In the genomic region with DNA sequence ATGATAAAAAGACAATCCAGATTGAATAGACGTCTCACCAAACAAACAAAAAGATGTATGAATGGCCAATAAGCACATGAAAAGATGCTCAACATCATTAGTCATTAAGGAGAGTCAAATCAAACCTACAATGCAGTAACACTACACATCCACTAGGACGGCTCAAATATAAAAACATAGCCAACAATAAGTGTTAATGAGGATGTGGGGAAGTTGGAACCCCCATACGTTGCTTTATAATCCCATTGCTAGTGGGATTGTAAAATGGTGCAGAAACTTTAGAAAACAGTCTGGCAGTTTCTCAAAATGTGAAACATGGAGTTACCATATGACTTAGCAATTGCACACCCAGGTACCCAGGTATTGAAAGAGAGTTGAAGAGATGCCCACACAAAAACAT, we compare ENCODE assay signal across 24 cellular contexts. TPM values are rescaled to one million over a fixed set of nuclear protein-coding genes. Genes with fewer than 3 reads are reported as not detected.
DNase-seq lines count a peak whose midpoint lies in the region; ATAC-seq and TF ChIP-seq lines count a peak whose summit lies in the region.
"Had no signal": no experiment of that assay in that cellular context is flagged by ENCODE, and none has a peak within 500 bp of the region (broad histone marks: within the 10 kb centered on the region; RNA-seq: fewer than 3 reads in every experiment).

No MANE protein-coding gene starts in this region.

- no peak overlapping the region for H3K9ac ChIP-seq in OCI-LY1 (ENCODE audit: low read length)

- H3K36me3 ChIP-seq in OCI-LY1 (ENCODE audit: insufficient read depth, low read length) (no peaks in the 10 kb centered on the region), left lung (no peaks in the 10 kb centered on the region)
- H3K36me3 ChIP-seq: BE2C, thyroid gland had no signal

- H3K27me3 ChIP-seq in OCI-LY1 (ENCODE audit: insufficient read depth, low read length) (no peaks in the 10 kb centered on the region), left lung (no peaks in the 10 kb centered on the region)
- H3K27me3 ChIP-seq: BE2C, thyroid gland had no signal

- H3K4me3 ChIP-seq in OCI-LY1 (ENCODE audit: low read depth, low read length, poor library complexity, severe bottlenecking) (no peak overlapping the region), epithelial cell of proximal tubule (ENCODE audit: low read depth, low read length) (no peak overlapping the region), left lung (no peak overlapping the region)
- H3K4me3 ChIP-seq: thyroid gland had no signal

- H3K9me2 ChIP-seq in OCI-LY1 (ENCODE audit: low read depth, low read length), result no peaks in the 10 kb centered on the region

- H3F3A ChIP-seq in OCI-LY1 (ENCODE audit: insufficient read depth, low read length), result no peaks in the 10 kb centered on the region

- H3K4me2 ChIP-seq in OCI-LY1 (ENCODE audit: low read length), result no peak overlapping the region

- peak; percentile 29; the same call in 1 of the 2 replicates for TF ChIP-seq CTCF in OCI-LY1 (IDR thresholded peaks at IDR 0.05; ENCODE audit: low read length)
- TF ChIP-seq CTCF in epithelial cell of proximal tubule (conservative IDR thresholded peaks at IDR 0.05; ENCODE audit: low read depth, low read length), result peak; percentile 25
- TF ChIP-seq CTCF in left lung (IDR thresholded peaks at IDR 0.05), result no peak

- no peak overlapping the region for H2AFZ ChIP-seq in OCI-LY1 (ENCODE audit: low read length)

- DNase-seq in SIG-M5 treated with dmso at 0.1 percent for 504 hours (lab: John Stamatoyannopoulos, UW; ENCODE audit: unreplicated experiment) (peak; percentile 32), SIG-M5 (lab: John Stamatoyannopoulos, UW) (no peak), epithelial cell of proximal tubule (ENCODE audit: low read depth) (no peak), NCI-H446 treated with DMSO at 0.1 percent for 48 hours (lab: John Stamatoyannopoulos, UW) (no peak), left lung (no peak), iPS-NIHi7 (ENCODE audit: extremely low spot score) (no peak), posterior cingulate gyrus (no peak)
- DNase-seq: activated CD4-positive, alpha-beta T cell treated with anti-CD3 and anti-CD28 coated beads, Interleukin-2, amount 10 ng/mL, durations not matched to agents 7 days and 5 days; activated CD8-positive, alpha-beta memory T cell treated with anti-CD3 and anti-CD28 coated beads, Interleukin-2, amount 50 U/mL, for 48 hours; activated gamma-delta T cell treated with Interleukin-2 at 50 U/mL for 16 hours; BE2C; caudate nucleus; left ventricle myocardium superior; NCI-H2029; NCI-H446; Right ventricle myocardium superior; stimulated activated naive CD4-positive, alpha-beta T cell; T-cell; thyroid gland had no signal

- H3K27ac ChIP-seq in OCI-LY1 (ENCODE audit: low read depth, low read length, poor library complexity, severe bottlenecking) (no peak overlapping the region), left lung (no peak overlapping the region)
- H3K27ac ChIP-seq: HL-60, thyroid gland had no signal

- no peak for ATAC-seq in left lung
- ATAC-seq: esophagus mucosa, left ventricle myocardium superior, sciatic nerve, T-cell had no signal

- peaks cover 8% of the 10 kb centered on the region for H3K9me3 ChIP-seq in OCI-LY1 (ENCODE audit: low read length)
- peaks cover 0 to 14% of the 10 kb centered on the region in 2 donors for H3K9me3 ChIP-seq in left lung
- H3K9me3 ChIP-seq: BE2C, thyroid gland had no signal

- H3K79me2 ChIP-seq in OCI-LY1 (ENCODE audit: insufficient read depth, low read length), result no peaks in the 10 kb centered on the region

- intact Hi-C loops in left lung (cut with DNase I), result no loop called here
- intact Hi-C loops in posterior cingulate gyrus (cut with DNase I), result no loop called here

- H3K4me1 ChIP-seq in OCI-LY1 (ENCODE audit: insufficient read depth, low read length, severe bottlenecking) (no peaks in the 10 kb centered on the region), left lung (no peaks in the 10 kb centered on the region)
- H3K4me1 ChIP-seq: BE2C had no signal

- no peaks in the 10 kb centered on the region for H4K20me1 ChIP-seq in OCI-LY1 (ENCODE audit: insufficient read depth, low read length)

RNA-seq across cellular contexts. Expression of a gene that starts 14.7 kb away (rescaled TPM):
- total RNA-seq in epithelial cell of proximal tubule (1.1 TPM in 1 of 2 replicates, not detected in the other), left lung (under 1 TPM in 1 of 2 donors, not detected in 1; 0.34 TPM)
- total RNA-seq: A172; activated CD4-positive, alpha-beta T cell treated with anti-CD3 and anti-CD28 coated beads, Interleukin-2, amount 10 ng/mL, durations not matched to agents 7 days and 5 days; left ventricle myocardium superior; Right ventricle myocardium superior; sciatic nerve; thyroid gland had no signal

RNA-seq across cellular contexts. Expression of a gene that starts 17.1 kb away (rescaled TPM):
- total RNA-seq in epithelial cell of proximal tubule, result not detected in 2 replicates
- not detected for total RNA-seq in left lung
- total RNA-seq: A172; activated CD4-positive, alpha-beta T cell treated with anti-CD3 and anti-CD28 coated beads, Interleukin-2, amount 10 ng/mL, durations not matched to agents 7 days and 5 days; esophagus mucosa; left ventricle myocardium superior; Right ventricle myocardium superior; sciatic nerve; T-cell; thyroid gland had no signal

RNA-seq across cellular contexts. Expression of a gene that starts 39.2 kb away (rescaled TPM):
- total RNA-seq in epithelial cell of proximal tubule (0.65 TPM in 1 of 2 replicates, not detected in the other), left lung (1 to 10 TPM; 2.7 to 6.7 TPM)

Comparison
In these comparisons a context has a peak if more than half of its experiments do, and no peak if none do; other contexts are left out.
1. CTCF ChIP-seq: peak in OCI-LY1 (single experiment) and epithelial cell of proximal tubule (single experiment); none in left lung (0 of 2).